In the genomic region with DNA sequence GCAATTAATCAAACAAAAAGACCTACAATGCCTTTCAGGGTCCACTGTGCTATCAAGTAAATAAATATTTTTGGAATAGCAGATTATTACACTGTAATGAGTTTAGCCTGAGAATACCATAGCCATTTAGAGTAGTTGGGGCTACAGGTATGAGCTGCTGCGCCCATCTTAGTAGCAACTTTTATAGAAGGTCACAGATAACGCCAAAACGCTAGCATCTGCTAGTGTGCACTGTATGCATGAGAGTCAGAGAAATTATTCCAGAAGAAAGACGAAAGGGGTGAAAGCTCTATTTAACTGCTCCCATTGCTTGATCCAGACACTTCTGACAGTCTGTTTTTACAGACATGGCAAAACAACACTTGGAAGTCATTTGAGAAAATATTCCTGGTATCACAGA, we compare ENCODE assay signal across 31 cellular contexts.
"Had no signal": no experiment of that assay in that cellular context is flagged by ENCODE, and none has a peak within 500 bp of the region (broad histone marks: within the 10 kb centered on the region; RNA-seq: fewer than 3 reads in every experiment).

No MANE protein-coding gene starts in this region.

- DNase-seq: activated CD4-positive, alpha-beta T cell treated with anti-CD3 and anti-CD28 coated beads for 36 hours; activated CD4-positive, alpha-beta T cell treated with anti-CD3 and anti-CD28 coated beads, Interleukin-2, amount 10 ng/mL, durations not matched to agents 7 days and 5 days; activated CD4-positive, alpha-beta T cell treated with anti-CD3 and anti-CD28 coated beads, Interleukin-2, amount 50 U/mL, for 48 hours; activated CD8-positive, alpha-beta T cell treated with anti-CD3 and anti-CD28 coated beads, Interleukin-2, amount 10 ng/mL, durations not matched to agents 7 days and 5 days; activated gamma-delta T cell; activated naive CD4-positive, alpha-beta T cell treated with Interleukin-2 at 50 U/mL for 16 hours; activated naive CD8-positive, alpha-beta T cell treated with anti-CD3 and anti-CD28 coated beads, Interleukin-2, amount 10 ng/mL, durations not matched to agents 7 days and 5 days; activated T-cell treated with anti-CD3 and anti-CD28 coated beads, Interleukin-2, amount 50 U/mL, for 24 hours; amygdala; NCI-H1092 treated with DMSO at 0.1 percent for 48 hours; NCI-H1417; NCI-H146; NCI-H187; NCI-H2029 treated with DMSO at 0.1 percent for 48 hours; NCI-H2107; NCI-H2171; NCI-H510A; NCI-H526; NCI-H748 treated with DMSO at 0.1 percent for 48 hours; NK-92 treated with Interleukin-12 subunit alpha and Interleukin-12 subunit beta, amount 100 ng/mL, for 24 hours; OCI-M1; Right ventricle myocardium superior had no signal

- H3K36me3 Mint-ChIP-seq: activated naive CD4-positive, alpha-beta T cell treated with anti-CD3 and anti-CD28 coated beads, Interleukin-2, amount 50 U/mL, for 24 hours; activated naive CD8-positive, alpha-beta T cell treated with anti-CD3 and anti-CD28 coated beads, Interleukin-2, amount 10 ng/mL, durations not matched to agents 7 days and 5 days had no signal

- FAIRE-seq: TTC549 had no signal

- H3K9me3 ChIP-seq: ascending aorta had no signal

- H3K4me1 ChIP-seq: ascending aorta had no signal

- H3K4me3 ChIP-seq: ascending aorta, cardiac muscle cell, SK-N-MC had no signal

- H3K4me1 Mint-ChIP-seq: activated naive CD4-positive, alpha-beta T cell treated with anti-CD3 and anti-CD28 coated beads, Interleukin-2, amount 50 U/mL, for 24 hours; central memory CD8-positive, alpha-beta T cell had no signal

- H3K27ac Mint-ChIP-seq: activated CD4-positive, alpha-beta T cell treated with anti-CD3 and anti-CD28 coated beads for 36 hours; activated CD4-positive, alpha-beta T cell treated with anti-CD3 and anti-CD28 coated beads, Interleukin-2, amount 10 ng/mL, durations not matched to agents 7 days and 5 days; activated CD8-positive, alpha-beta T cell treated with anti-CD3 and anti-CD28 coated beads, Interleukin-2, amount 10 ng/mL, durations not matched to agents 7 days and 5 days; activated naive CD4-positive, alpha-beta T cell treated with anti-CD3 and anti-CD28 coated beads, Interleukin-2, amount 50 U/mL, for 24 hours; activated naive CD8-positive, alpha-beta T cell treated with anti-CD3 and anti-CD28 coated beads, Interleukin-2, amount 10 ng/mL, durations not matched to agents 7 days and 5 days; activated T-cell treated with anti-CD3 and anti-CD28 coated beads, Interleukin-2, amount 50 U/mL, for 24 hours; activated T-helper 2 cell treated with anti-CD3 and anti-CD28 coated beads, Interferon-gamma antibody, Interleukin-2, Interleukin-4, amounts not matched to agents 10 μg/mL and 5 μg/mL and 100 μg/mL, durations not matched to agents 14 hours and 24 hours and 36 hours; T-helper 2 cell treated with Interferon-gamma antibody and Interleukin-4, amounts not matched to agents 5 μg/mL and 100 μg/mL, for 36 hours had no signal

- H3K27me3 ChIP-seq: ascending aorta, cardiac muscle cell had no signal

- H3K27ac ChIP-seq: ascending aorta, cardiac muscle cell, SK-N-MC had no signal

- H3K4me3 Mint-ChIP-seq: activated CD4-positive, alpha-beta T cell treated with anti-CD3 and anti-CD28 coated beads for 36 hours; activated CD4-positive, alpha-beta T cell treated with anti-CD3 and anti-CD28 coated beads, Interleukin-2, amount 10 ng/mL, durations not matched to agents 7 days and 5 days; activated CD8-positive, alpha-beta T cell treated with anti-CD3 and anti-CD28 coated beads, Interleukin-2, amount 10 ng/mL, durations not matched to agents 7 days and 5 days; activated naive CD4-positive, alpha-beta T cell treated with anti-CD3 and anti-CD28 coated beads, Interleukin-2, amount 50 U/mL, for 24 hours; activated naive CD8-positive, alpha-beta T cell treated with anti-CD3 and anti-CD28 coated beads, Interleukin-2, amount 10 ng/mL, durations not matched to agents 7 days and 5 days; activated T-cell treated with anti-CD3 and anti-CD28 coated beads, Interleukin-2, amount 50 U/mL, for 24 hours; central memory CD8-positive, alpha-beta T cell; T-helper 2 cell treated with Interferon-gamma antibody and Interleukin-4, amounts not matched to agents 5 μg/mL and 100 μg/mL, for 36 hours had no signal

- H3K9me3 Mint-ChIP-seq: activated CD4-positive, alpha-beta T cell treated with anti-CD3 and anti-CD28 coated beads, Interleukin-2, amount 10 ng/mL, durations not matched to agents 7 days and 5 days; activated naive CD4-positive, alpha-beta T cell treated with anti-CD3 and anti-CD28 coated beads, Interleukin-2, amount 50 U/mL, for 24 hours; activated naive CD8-positive, alpha-beta T cell treated with anti-CD3 and anti-CD28 coated beads, Interleukin-2, amount 10 ng/mL, durations not matched to agents 7 days and 5 days; activated T-cell treated with anti-CD3 and anti-CD28 coated beads, Interleukin-2, amount 50 U/mL, for 24 hours; activated T-helper 2 cell treated with anti-CD3 and anti-CD28 coated beads, Interferon-gamma antibody, Interleukin-2, Interleukin-4, amounts not matched to agents 10 μg/mL and 5 μg/mL and 100 μg/mL, durations not matched to agents 14 hours and 24 hours and 36 hours; central memory CD8-positive, alpha-beta T cell; T-helper 2 cell treated with Interferon-gamma antibody and Interleukin-4, amounts not matched to agents 5 μg/mL and 100 μg/mL, for 36 hours had no signal

- H3K36me3 ChIP-seq: ascending aorta, cardiac muscle cell had no signal

- ATAC-seq: activated CD4-positive, alpha-beta T cell treated with anti-CD3 and anti-CD28 coated beads for 36 hours; activated CD4-positive, CD25-positive, alpha-beta regulatory T cell treated with anti-CD3 and anti-CD28 coated beads, Interleukin-2, amount 50 U/mL, for 24 hours; activated CD8-positive, alpha-beta T cell treated with anti-CD3 and anti-CD28 coated beads, Interleukin-2, amount 10 ng/mL, durations not matched to agents 7 days and 5 days had no signal
